9 cellular contexts compared by ENCODE assay signal in genomic region chr17:81418710-81419332, GRCh38. TPM values are rescaled to one million over a fixed set of nuclear protein-coding genes. Genes with fewer than 3 reads are reported as not detected.
DNase-seq lines count a peak whose midpoint lies in the region; ATAC-seq, FAIRE-seq and TF ChIP-seq lines count a peak whose summit lies in the region.
"Had no signal": no experiment of that assay in that cellular context is flagged by ENCODE, and none has a peak within 500 bp of the region (broad histone marks: within the 10 kb centered on the region; RNA-seq: fewer than 3 reads in every experiment).

No MANE protein-coding gene starts in this region.

- H3K27ac ChIP-seq in BLaER1 treated with 17β-estradiol and CSF1 and Interleukin-3, amounts not matched to agents 10 nM and 100 nM, result no peak overlapping the region
- H3K27ac ChIP-seq in H1 (ENCODE audit: low read depth, low read length) (no peak overlapping the region), osteoblast (ENCODE audit: low read depth, low read length) (no peak overlapping the region)

- peaks cover 0 to 16% (median 0%) of the 10 kb centered on the region in 11 experiments; a peak in 4 of 22 replicates for H3K27me3 ChIP-seq in BLaER1 treated with 17β-estradiol and CSF1 and Interleukin-3, amounts not matched to agents 10 nM and 100 nM
- H3K27me3 ChIP-seq in H1 (replicated peaks in 1 of 4; ENCODE audit: control insufficient read depth in 3 of 4, extremely low read depth in 1 of 4, insufficient read depth in 3 of 4, low read length in 3 of 4) (no peaks in the 10 kb centered on the region; a peak in 2 of 7 replicates), osteoblast (ENCODE audit: insufficient read depth, low read length) (no peaks in the 10 kb centered on the region)

- peak overlapping the region; percentile 94 for H2BK15ac ChIP-seq in H1 (ENCODE audit: low read length)

- no peaks in the 10 kb centered on the region for H3K79me2 ChIP-seq in H1 (ENCODE audit: control insufficient read depth in 1 of 2, insufficient read depth in 2 of 2, low read length in 2 of 2)
- peaks cover 3% of the 10 kb centered on the region for H3K79me2 ChIP-seq in osteoblast (ENCODE audit: insufficient read depth, low read length)

- no peak overlapping the region for H2BK120ac ChIP-seq in H1 (replicated peaks; ENCODE audit: low read depth, low read length)

- peaks cover 0 to 3% (median 0%) of the 10 kb centered on the region in 11 experiments; a peak in 4 of 22 replicates for H3K9me3 ChIP-seq in BLaER1 treated with 17β-estradiol and CSF1 and Interleukin-3, amounts not matched to agents 10 nM and 100 nM (replicated peaks in 1 of 11)
- H3K9me3 ChIP-seq in H1 (ENCODE audit: insufficient read depth in 2 of 2, low read depth in 1 of 2, low read length in 1 of 2) (no peaks in the 10 kb centered on the region), osteoblast (ENCODE audit: low read depth, low read length) (no peaks in the 10 kb centered on the region)

- peaks cover 2% of the 10 kb centered on the region; the same call in 1 of the 2 replicates for H3K23me2 ChIP-seq in H1 (ENCODE audit: low read depth, low read length)

- H3K79me1 ChIP-seq in H1 (ENCODE audit: low read depth, low read length), result no peaks in the 10 kb centered on the region

- no peak overlapping the region for H4K5ac ChIP-seq in H1 (ENCODE audit: insufficient read length, low read depth, low read length)

- peaks cover 38 to 100% (median 96%) of the 10 kb centered on the region in 11 experiments; a peak in 20 of 22 replicates for H4K20me1 ChIP-seq in BLaER1 treated with 17β-estradiol and CSF1 and Interleukin-3, amounts not matched to agents 10 nM and 100 nM
- H4K20me1 ChIP-seq in H1 (replicated peaks in 1 of 2; ENCODE audit: control insufficient read depth in 1 of 2, insufficient read depth in 2 of 2, low read length in 2 of 2) (peaks cover 0 to 4% of the 10 kb centered on the region in 2 experiments), osteoblast (ENCODE audit: insufficient read depth, low read length) (no peaks in the 10 kb centered on the region)

- TF ChIP-seq POLR2A in H1 (IDR thresholded peaks at IDR 0.05; ENCODE audit: control extremely low read depth in 1 of 2, low read depth in 2 of 2, low read length in 2 of 2), result no peak

- ATAC-seq in HG02885 (IDR thresholded peaks at IDR 0.05; ENCODE audit: poor library complexity, unreplicated experiment) (no peak), natural killer cell (no peak), HG02588 (IDR thresholded peaks at IDR 0.05; ENCODE audit: unreplicated experiment) (no peak)

- POLR2A ChIA-PET in H1 (lab: Charles Lee; ENCODE audit: partially characterized antibody), result interaction anchor here (0.6 to 1.0 kb wide), 3 partner anchors 34 to 134 kb away, joined by 3 to 5 read pairs (median 4); partner anchors contain the start of gene FAAP100

- H3K14ac ChIP-seq in H1 (ENCODE audit: insufficient read length), result no peak overlapping the region

- H3K4me1 Mint-ChIP-seq in natural killer cell, result peaks cover 0 to 4% of the 10 kb centered on the region in 2 donors
- H3K4me1 Mint-ChIP-seq: activated naive CD8-positive, alpha-beta T cell treated with anti-CD3 and anti-CD28 coated beads for 36 hours had no signal

- no peak for TF ChIP-seq EP300 in H1 (IDR thresholded peaks at IDR 0.05; ENCODE audit: borderline replicate concordance in 1 of 2, low read depth in 2 of 2, low read length in 2 of 2)

- H3K18ac ChIP-seq in H1 (ENCODE audit: extremely low read depth, low read length), result no peak overlapping the region

- H3K4me3 Mint-ChIP-seq in natural killer cell, result no peak overlapping the region
- H3K4me3 Mint-ChIP-seq: activated naive CD8-positive, alpha-beta T cell treated with anti-CD3 and anti-CD28 coated beads for 36 hours had no signal

- H4K8ac ChIP-seq in H1 (ENCODE audit: extremely low read depth, insufficient read depth, low read length), result peak overlapping the region; percentile 9

- DNase-seq in NCI-H69 (lab: John Stamatoyannopoulos, UW) (peak; percentile 66), H1 (ENCODE audit: low read depth in 1 of 2, low spot score in 2 of 2) (no peak), osteoblast (ENCODE audit: insufficient read length, low spot score, missing footprints) (no peak), natural killer cell (no peak), activated gamma-delta T cell treated with Interleukin-2 at 50 U/mL for 16 hours (no peak)
- DNase-seq: activated naive CD8-positive, alpha-beta T cell treated with anti-CD3 and anti-CD28 coated beads for 36 hours had no signal

- H3K56ac ChIP-seq in H1 (replicated peaks; ENCODE audit: insufficient read length, low read depth, low read length), result no peak overlapping the region

- H3K9me3 Mint-ChIP-seq in natural killer cell, result no peaks in the 10 kb centered on the region
- H3K9me3 Mint-ChIP-seq: activated naive CD8-positive, alpha-beta T cell treated with anti-CD3 and anti-CD28 coated beads for 36 hours had no signal

- no peak for FAIRE-seq in H1 (lab: Jason Lieb, UNC)

- CTCF ChIA-PET in H1 (lab: Charles Lee; ENCODE audit: partially characterized antibody), result interaction anchor here (1.0 to 6.9 kb wide), 4 partner anchors 10 to 130 kb away, joined by 4 to 31 read pairs (median 12); no protein-coding TSS in a partner anchor

- peaks cover 0 to 10% of the 10 kb centered on the region in 2 donors for H3K27me3 Mint-ChIP-seq in natural killer cell (ENCODE audit: low read depth in 2 of 2)
- H3K27me3 Mint-ChIP-seq: activated naive CD8-positive, alpha-beta T cell treated with anti-CD3 and anti-CD28 coated beads for 36 hours had no signal

- 0 out of 2 replicates have a peak overlapping the region, but pooled peaks have one; percentile 60 for H2BK5ac ChIP-seq in H1 (ENCODE audit: low read depth, low read length)

- WGBS in H1 (ENCODE audit: extremely low coverage in 1 of 2, insufficient coverage in 1 of 2, insufficient read length in 1 of 2, insufficient replicate concordance in 2 of 2, low coverage in 1 of 2, low lambda C conversion rate in 2 of 2, missing lambda C conversion rate in 1 of 2), 2 experiments, result 72% methylated on average over 13 of the region's 14 CpGs; no CpG with 5 or more reads in 1 of the 2 experiments

- H2BK20ac ChIP-seq in H1 (ENCODE audit: low read length), result no peak overlapping the region

- no peak overlapping the region for H3K27ac Mint-ChIP-seq in natural killer cell
- H3K27ac Mint-ChIP-seq: activated naive CD8-positive, alpha-beta T cell treated with anti-CD3 and anti-CD28 coated beads for 36 hours had no signal

- H2AK5ac ChIP-seq in H1 (ENCODE audit: low read depth, low read length), result no peak overlapping the region

- peak overlapping the region; percentile 13; the same call in 1 of the 2 replicates for H2BK12ac ChIP-seq in H1 (ENCODE audit: low read depth, low read length)

- peaks cover 69 to 100% (median 99%) of the 10 kb centered on the region in 10 experiments for H3K4me1 ChIP-seq in BLaER1 treated with 17β-estradiol and CSF1 and Interleukin-3, amounts not matched to agents 10 nM and 100 nM
- H3K4me1 ChIP-seq in H1 (replicated peaks in 1 of 4; ENCODE audit: control insufficient read depth in 3 of 4, insufficient read depth in 4 of 4, low read length in 3 of 4) (peaks cover 0 to 16% (median 9%) of the 10 kb centered on the region in 4 experiments; a peak in 6 of 7 replicates), osteoblast (ENCODE audit: insufficient read depth, low read length) (peaks cover 53% of the 10 kb centered on the region)

- TF ChIP-seq CTCF in H1 (IDR thresholded peaks at IDR 0.05; ENCODE audit: control extremely low read depth in 1 of 3, insufficient read depth in 1 of 3, low read depth in 1 of 3, low read length in 3 of 3) (no peak), osteoblast (IDR thresholded peaks at IDR 0.05; ENCODE audit: extremely low read depth, low read depth, low read length) (no peak), natural killer cell (IDR thresholded peaks at IDR 0.05) (no peak)

- H3K36me3 ChIP-seq in BLaER1 treated with 17β-estradiol and CSF1 and Interleukin-3, amounts not matched to agents 10 nM and 100 nM, result peaks cover 0 to 29% (median 0%) of the 10 kb centered on the region in 11 experiments; a peak in 6 of 22 replicates
- H3K36me3 ChIP-seq in H1 (ENCODE audit: control insufficient read depth in 2 of 4, insufficient read depth in 4 of 4, low read length in 3 of 4) (no peaks in the 10 kb centered on the region), osteoblast (ENCODE audit: insufficient read depth, low read length) (no peaks in the 10 kb centered on the region)

- peak overlapping the region in 1 of 11 experiments; percentile 11; a peak in 1 of 22 replicates for H3K9ac ChIP-seq in BLaER1 treated with 17β-estradiol and CSF1 and Interleukin-3, amounts not matched to agents 10 nM and 100 nM
- no peak overlapping the region for H3K9ac ChIP-seq in H1 (replicated peaks in 1 of 4; ENCODE audit: extremely low read depth in 1 of 4, low read depth in 3 of 4, low read length in 3 of 4)

- TF ChIP-seq RAD21 in H1 (IDR thresholded peaks at IDR 0.05 in 1 of 2, conservative IDR thresholded peaks at IDR 0.05 in 1 of 2; ENCODE audit: low read depth in 2 of 2, low read length in 2 of 2), result no peak

- no peak overlapping the region for H3K4ac ChIP-seq in H1 (replicated peaks; ENCODE audit: insufficient read length, low read depth, low read length)

- peak overlapping the region; percentile 72 to 99 (median 91) for H3K4me2 ChIP-seq in BLaER1 treated with 17β-estradiol and CSF1 and Interleukin-3, amounts not matched to agents 10 nM and 100 nM
- H3K4me2 ChIP-seq in H1 (ENCODE audit: insufficient read depth in 1 of 2, low read depth in 2 of 2, low read length in 2 of 2), result peak overlapping the region in 1 of 2 experiments; percentile 50; a peak in 2 of 4 replicates
- peak overlapping the region; percentile 68 for H3K4me2 ChIP-seq in osteoblast (ENCODE audit: insufficient read depth, low read length)

- H3K36me3 Mint-ChIP-seq in natural killer cell, result no peaks in the 10 kb centered on the region
- H3K36me3 Mint-ChIP-seq: activated naive CD8-positive, alpha-beta T cell treated with anti-CD3 and anti-CD28 coated beads for 36 hours had no signal

- H2AFZ ChIP-seq in H1 (ENCODE audit: low read length) (no peak overlapping the region), osteoblast (ENCODE audit: low read length) (no peak overlapping the region)

- intact Hi-C loops in natural killer cell (cut with micrococcal nuclease), result no loop called here

- no peak overlapping the region for H3K23ac ChIP-seq in H1 (ENCODE audit: insufficient read length)

- H3K4me3 ChIP-seq in BLaER1 treated with 17β-estradiol and CSF1 and Interleukin-3, amounts not matched to agents 10 nM and 100 nM, result peak overlapping the region in 1 of 10 experiments; percentile 44; a peak in 1 of 20 replicates
- H3K4me3 ChIP-seq in H1 (ENCODE audit: extremely low read depth in 1 of 4, insufficient read depth in 2 of 4, low read depth in 3 of 4, low read length in 4 of 4) (no peak overlapping the region), osteoblast (ENCODE audit: insufficient read depth, low read length) (peak overlapping the region; percentile 53)

- peak overlapping the region; percentile 34 for H4K91ac ChIP-seq in H1 (replicated peaks; ENCODE audit: insufficient read length, low read length)

RNA-seq across cellular contexts. Expression of gene BAHCC1, which starts 23.6 kb away (rescaled TPM):
- total RNA-seq in H1 (2021; fragmentation: NEBNext Ultra II Directional; extraction: Animal tissue kit (Norgen Biotek cat#: 25700)), result 0.58 and 0.71 TPM in 2 replicates
- 0.26 and 0.61 TPM in 2 replicates for polyA plus RNA-seq in H1 (2011; rRNA removed)
- polyA plus RNA-seq in H1 (2011; cell fraction: cytosol; rRNA removed), result 0.47 TPM
- 2.9 TPM for polyA plus RNA-seq in H1 (2011; cell fraction: nucleus; rRNA removed)
- 0.44 to 0.98 TPM (median 0.89 TPM) in 4 replicates for polyA plus RNA-seq in H1 (2012, experiment 1 of 2)
- 0.58 TPM for polyA plus RNA-seq in H1 (2012, experiment 2 of 2)
- 0.45 TPM for polyA plus RNA-seq in H1 (2013, experiment 1 of 2)
- polyA plus RNA-seq in H1 (2013, experiment 2 of 2), result 0.50 TPM
- 0.88 and 0.95 TPM in 2 replicates for polyA minus RNA-seq in H1 (2011; rRNA and poly(A)+ RNA removed)
- polyA minus RNA-seq in H1 (2011; cell fraction: cytosol; rRNA and poly(A)+ RNA removed), result 3.2 TPM
- 1.3 TPM for polyA minus RNA-seq in H1 (2011; cell fraction: nucleus; rRNA and poly(A)+ RNA removed)
- total RNA-seq in osteoblast (11.2 and 11.5 TPM in 2 replicates), natural killer cell (10 to 100 TPM in 1 of 3 donors, 1 to 10 TPM in 2; 2.9 to 17.3 (median 5.7) TPM)
